Comparison of ENCODE assay signal across 21 cellular contexts in genomic region chr19:30144794-30145193, GRCh38.
"Had no signal": no experiment of that assay in that cellular context is flagged by ENCODE, and none has a peak within 500 bp of the region (broad histone marks: within the 10 kb centered on the region; RNA-seq: fewer than 3 reads in every experiment).

No MANE protein-coding gene starts in this region.

- H3K36me3 ChIP-seq: brain microvascular endothelial cell, cardiac muscle cell had no signal

- H3K4me3 ChIP-seq: cardiac muscle cell, PC-9, SK-N-MC had no signal

- H3K27ac ChIP-seq: brain microvascular endothelial cell, cardiac muscle cell, PC-9, SK-N-MC had no signal

- DNase-seq: activated CD4-positive, alpha-beta T cell treated with anti-CD3 and anti-CD28 coated beads for 36 hours; activated CD4-positive, CD25-positive, alpha-beta regulatory T cell; activated CD8-positive, alpha-beta memory T cell treated with anti-CD3 and anti-CD28 coated beads, Interleukin-2, amount 50 U/mL, for 4 hours; activated CD8-positive, alpha-beta T cell treated with anti-CD3 and anti-CD28 coated beads for 36 hours; activated gamma-delta T cell treated with Interleukin-2 at 50 U/mL for 16 hours; activated naive CD4-positive, alpha-beta T cell treated with anti-CD3 and anti-CD28 coated beads, Interleukin-2, amount 10 ng/mL, durations not matched to agents 7 days and 5 days; activated naive CD8-positive, alpha-beta T cell treated with anti-CD3 and anti-CD28 coated beads for 36 hours; activated T-cell treated with anti-CD3 and anti-CD28 coated beads, Interleukin-2, amount 50 U/mL, for 72 hours; brain microvascular endothelial cell; Kasumi-1; NCI-H146; NCI-H187 treated with DMSO at 0.1 percent for 48 hours; NCI-H2081 treated with DMSO at 0.1 percent for 48 hours; NCI-H226; NCI-H526; PC-9; T-cell; T-helper 2 cell; T1000 had no signal

- ATAC-seq: activated CD4-positive, alpha-beta T cell treated with anti-CD3 and anti-CD28 coated beads for 36 hours; activated CD8-positive, alpha-beta T cell treated with anti-CD3 and anti-CD28 coated beads for 36 hours; activated T-cell treated with anti-CD3 and anti-CD28 coated beads, Interleukin-2, amount 50 U/mL, for 72 hours; T-cell had no signal

- H3K27me3 ChIP-seq: brain microvascular endothelial cell, cardiac muscle cell had no signal
